7 cellular contexts compared by ENCODE assay signal in the genomic region with DNA sequence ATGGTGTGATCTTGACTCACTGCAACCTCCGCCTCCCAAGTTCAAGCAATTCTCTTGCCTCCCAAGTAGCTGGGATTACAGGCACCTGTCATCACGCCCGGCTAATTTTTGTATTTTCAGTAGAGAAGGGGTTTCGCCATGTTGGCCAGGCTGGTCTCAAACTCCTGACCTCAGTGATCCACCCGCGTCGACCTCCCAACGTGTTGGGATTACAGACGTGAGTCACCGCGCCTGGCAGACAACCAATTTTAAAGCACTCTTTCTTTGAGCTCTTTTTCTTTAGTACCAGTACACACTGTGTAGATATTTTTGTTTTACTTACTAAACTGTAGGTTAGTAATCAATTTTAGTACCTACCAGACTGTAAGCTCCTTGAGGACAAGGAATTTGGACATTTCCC. TPM values are rescaled to one million over a fixed set of nuclear protein-coding genes. Genes with fewer than 3 reads are reported as not detected.
DNase-seq lines count a peak whose midpoint lies in the region; ATAC-seq and TF ChIP-seq lines count a peak whose summit lies in the region.
"Not testable (repeated sequence)": the region's sequence is repeated elsewhere in the genome, so short reads cannot be mapped to it uniquely, and the experiment has no call there.

No MANE protein-coding gene starts in this region.

- not testable (repeated sequence) for H3K27me3 ChIP-seq in DOHH2 (ENCODE audit: control insufficient read depth, low read length); PC-3 (ENCODE audit: low read length)

- intact Hi-C loops in PC-3 (cut with micrococcal nuclease), result not testable (repeated sequence)

- POLR2A ChIA-PET in PC-3 (lab: Charles Lee; ENCODE audit: unreplicated experiment), result interaction anchor here (0.6 kb wide), 1 partner anchor 85 kb away, joined by 3 read pairs; no protein-coding TSS in a partner anchor
- POLR2A ChIA-PET in activated CD4-positive, alpha-beta memory T cell treated with anti-CD3 and anti-CD28 coated beads, Interleukin-2, amount 10 ng/mL, durations not matched to agents 7 days and 5 days (lab: Charles Lee), result interaction anchor here (1.4 kb wide), 1 partner anchor 71 kb away, joined by 4 read pairs; the partner anchor contains the start of gene INO80D

- CTCF ChIA-PET in PC-3 (lab: Charles Lee); activated CD4-positive, alpha-beta memory T cell treated with anti-CD3 and anti-CD28 coated beads, Interleukin-2, amount 10 ng/mL, durations not matched to agents 7 days and 5 days (lab: Charles Lee): not testable (repeated sequence)

- peaks cover 35% of the 10 kb centered on the region for H3K36me3 Mint-ChIP-seq in activated CD4-positive, alpha-beta memory T cell treated with anti-CD3 and anti-CD28 coated beads, Interleukin-2, amount 10 ng/mL, durations not matched to agents 7 days and 5 days (ENCODE audit: low read depth)
- H3K36me3 Mint-ChIP-seq in activated naive CD8-positive, alpha-beta T cell treated with anti-CD3 and anti-CD28 coated beads, Interleukin-2, amount 50 U/mL, for 24 hours (ENCODE audit: low read depth), result peaks cover 40% of the 10 kb centered on the region
- H3K36me3 Mint-ChIP-seq in immature natural killer cell (peaks cover 5 to 11% (median 7%) of the 10 kb centered on the region in 3 donors), osteocyte (ENCODE audit: unreplicated experiment) (peaks cover 12% of the 10 kb centered on the region)

- DNase-seq in PC-3; activated CD4-positive, alpha-beta memory T cell treated with anti-CD3 and anti-CD28 coated beads, Interleukin-2, amount 10 ng/mL, durations not matched to agents 7 days and 5 days; activated naive CD8-positive, alpha-beta T cell treated with anti-CD3 and anti-CD28 coated beads, Interleukin-2, amount 50 U/mL, for 24 hours; immature natural killer cell; osteocyte (ENCODE audit: extremely low spot score, unreplicated experiment): not testable (repeated sequence)
- peak; percentile 30 for DNase-seq in dermis blood vessel endothelial cell

- peaks cover 14% of the 10 kb centered on the region for H3F3A ChIP-seq in DOHH2 (ENCODE audit: control insufficient read depth, insufficient read depth)
- not testable (repeated sequence) for H3F3A ChIP-seq in PC-3 (ENCODE audit: low read length, unreplicated experiment)

- H3K27me3 Mint-ChIP-seq in activated CD4-positive, alpha-beta memory T cell treated with anti-CD3 and anti-CD28 coated beads, Interleukin-2, amount 10 ng/mL, durations not matched to agents 7 days and 5 days; activated naive CD8-positive, alpha-beta T cell treated with anti-CD3 and anti-CD28 coated beads, Interleukin-2, amount 50 U/mL, for 24 hours; osteocyte (ENCODE audit: unreplicated experiment): not testable (repeated sequence)
- H3K27me3 Mint-ChIP-seq in immature natural killer cell (ENCODE audit: low read depth in 3 of 3), result peaks cover 9 to 13% (median 12%) of the 10 kb centered on the region in 3 donors

- H3K9me2 ChIP-seq in DOHH2 (replicated peaks; ENCODE audit: control insufficient read depth, low read length); PC-3 (replicated peaks; ENCODE audit: low read length): not testable (repeated sequence)

- H3K4me2 ChIP-seq in DOHH2 (ENCODE audit: low read length) (peak overlapping the region; percentile 93), PC-3 (ENCODE audit: low read length) (peak overlapping the region; percentile 89)

- H3K36me3 ChIP-seq in DOHH2 (ENCODE audit: control insufficient read depth, low read length), result peaks cover 68% of the 10 kb centered on the region
- peaks cover 24% of the 10 kb centered on the region for H3K36me3 ChIP-seq in PC-3 (ENCODE audit: low read depth, low read length)

- not testable (repeated sequence) for H4K20me1 ChIP-seq in DOHH2 (ENCODE audit: control insufficient read depth, insufficient read depth, low read depth, low read length)
- peaks cover 20% of the 10 kb centered on the region for H4K20me1 ChIP-seq in PC-3 (ENCODE audit: low read length)

- peaks cover 43% of the 10 kb centered on the region for H3K4me1 Mint-ChIP-seq in activated CD4-positive, alpha-beta memory T cell treated with anti-CD3 and anti-CD28 coated beads, Interleukin-2, amount 10 ng/mL, durations not matched to agents 7 days and 5 days
- peaks cover 37% of the 10 kb centered on the region for H3K4me1 Mint-ChIP-seq in activated naive CD8-positive, alpha-beta T cell treated with anti-CD3 and anti-CD28 coated beads, Interleukin-2, amount 50 U/mL, for 24 hours
- H3K4me1 Mint-ChIP-seq in immature natural killer cell, result peaks cover 47 to 66% of the 10 kb centered on the region in 2 donors
- peaks cover 34% of the 10 kb centered on the region for H3K4me1 Mint-ChIP-seq in osteocyte (ENCODE audit: unreplicated experiment)

- not testable (repeated sequence) for BruUV-seq in PC-3 (replicated peaks; lab: Mats Ljungman, UMichigan)

- H3K27ac Mint-ChIP-seq in activated CD4-positive, alpha-beta memory T cell treated with anti-CD3 and anti-CD28 coated beads, Interleukin-2, amount 10 ng/mL, durations not matched to agents 7 days and 5 days; activated naive CD8-positive, alpha-beta T cell treated with anti-CD3 and anti-CD28 coated beads, Interleukin-2, amount 50 U/mL, for 24 hours; osteocyte (ENCODE audit: unreplicated experiment): not testable (repeated sequence)
- peak overlapping the region in 2 of 6 donors; percentile 4 to 58 for H3K27ac Mint-ChIP-seq in immature natural killer cell

- ATAC-seq in PC-3; activated naive CD8-positive, alpha-beta T cell treated with anti-CD3 and anti-CD28 coated beads, Interleukin-2, amount 50 U/mL, for 24 hours: not testable (repeated sequence)

- peaks cover 97% of the 10 kb centered on the region for H3K79me2 ChIP-seq in DOHH2 (ENCODE audit: control insufficient read depth, low read length)
- peaks cover 96% of the 10 kb centered on the region for H3K79me2 ChIP-seq in PC-3 (ENCODE audit: low read length)

- H3K9ac ChIP-seq in PC-3 (ENCODE audit: low read length), result not testable (repeated sequence)

- H3K27ac ChIP-seq in DOHH2 (ENCODE audit: low read depth, low read length); PC-3 (ENCODE audit: low read length): not testable (repeated sequence)

- not testable (repeated sequence) for H3K9me3 Mint-ChIP-seq in activated CD4-positive, alpha-beta memory T cell treated with anti-CD3 and anti-CD28 coated beads, Interleukin-2, amount 10 ng/mL, durations not matched to agents 7 days and 5 days; activated naive CD8-positive, alpha-beta T cell treated with anti-CD3 and anti-CD28 coated beads, Interleukin-2, amount 50 U/mL, for 24 hours; immature natural killer cell; osteocyte (ENCODE audit: unreplicated experiment)

- H3K4me3 Mint-ChIP-seq in activated CD4-positive, alpha-beta memory T cell treated with anti-CD3 and anti-CD28 coated beads, Interleukin-2, amount 10 ng/mL, durations not matched to agents 7 days and 5 days, result peak overlapping the region; percentile 24
- peak overlapping the region; percentile 88 for H3K4me3 Mint-ChIP-seq in activated naive CD8-positive, alpha-beta T cell treated with anti-CD3 and anti-CD28 coated beads, Interleukin-2, amount 50 U/mL, for 24 hours
- H3K4me3 Mint-ChIP-seq in immature natural killer cell (peak overlapping the region; percentile 7 to 100 (median 60)), osteocyte (ENCODE audit: unreplicated experiment) (peak overlapping the region; percentile 97)

- H3K4me1 ChIP-seq in DOHH2 (ENCODE audit: control insufficient read depth, low read length), result peaks cover 39% of the 10 kb centered on the region
- H3K4me1 ChIP-seq in PC-3 (ENCODE audit: insufficient read depth, low read length), result peaks cover 22% of the 10 kb centered on the region

- not testable (repeated sequence) for TF ChIP-seq CTCF in DOHH2 (IDR thresholded peaks at IDR 0.05; ENCODE audit: low read depth, low read length, poor library complexity, severe bottlenecking); PC-3 (conservative IDR thresholded peaks at IDR 0.05; ENCODE audit: low read depth, low read length); osteocyte (IDR thresholded peaks at IDR 0.05)

- not testable (repeated sequence) for H3K9me3 ChIP-seq in DOHH2 (ENCODE audit: control insufficient read depth, insufficient read depth, low read length); PC-3 (ENCODE audit: low read length)

- peak overlapping the region; percentile 100; the same call in 1 of the 2 replicates for H3K4me3 ChIP-seq in DOHH2 (ENCODE audit: low read length)
- peak overlapping the region; percentile 87 for H3K4me3 ChIP-seq in PC-3 (ENCODE audit: low read length)

- not testable (repeated sequence) for H2AFZ ChIP-seq in PC-3 (ENCODE audit: low read length)

RNA-seq across cellular contexts. Expression of gene NDUFS1, which starts 2.2 kb away (rescaled TPM):
- total RNA-seq in PC-3 (2014; rRNA removed) (80.7 and 110 TPM in 2 replicates), dermis blood vessel endothelial cell (173 and 195 TPM in 2 replicates), osteocyte (90.5 and 97.2 TPM in 2 replicates)
- 10 to 100 TPM; 62.2 to 65.4 TPM for total RNA-seq in activated CD4-positive, alpha-beta memory T cell treated with anti-CD3 and anti-CD28 coated beads, Interleukin-2, amount 10 ng/mL, durations not matched to agents 7 days and 5 days
- 10 to 100 TPM; 30.2 to 43.3 (median 39.7) TPM for polyA plus RNA-seq in immature natural killer cell

RNA-seq across cellular contexts. Expression of gene EEF1B2, which starts 2.7 kb away (rescaled TPM):
- total RNA-seq in PC-3 (2014; rRNA removed) (596 and 616 TPM in 2 replicates), dermis blood vessel endothelial cell (389 and 535 TPM in 2 replicates), osteocyte (425 and 433 TPM in 2 replicates)
- total RNA-seq in activated CD4-positive, alpha-beta memory T cell treated with anti-CD3 and anti-CD28 coated beads, Interleukin-2, amount 10 ng/mL, durations not matched to agents 7 days and 5 days, result 100 to 1,000 TPM; 473 to 489 TPM
- polyA plus RNA-seq in immature natural killer cell, result 1,000 to 10,000 TPM in 1 of 3 donors, 100 to 1,000 TPM in 2; 434 to 1,002 (median 456) TPM

Comparison
In these comparisons a context has a peak if more than half of its experiments do, and no peak if none do; other contexts are left out.
1. H3K4me3 Mint-ChIP-seq: peak in every context shown above with its lines; median percentile 97 in osteocyte; 88 in activated naive CD8-positive, alpha-beta T cell treated with anti-CD3 and anti-CD28 coated beads, Interleukin-2, amount 50 U/mL, for 24 hours; 60 in immature natural killer cell; 24 in activated CD4-positive, alpha-beta memory T cell treated with anti-CD3 and anti-CD28 coated beads, Interleukin-2, amount 10 ng/mL, durations not matched to agents 7 days and 5 days.